28 cellular contexts compared by ENCODE assay signal in the genomic region with DNA sequence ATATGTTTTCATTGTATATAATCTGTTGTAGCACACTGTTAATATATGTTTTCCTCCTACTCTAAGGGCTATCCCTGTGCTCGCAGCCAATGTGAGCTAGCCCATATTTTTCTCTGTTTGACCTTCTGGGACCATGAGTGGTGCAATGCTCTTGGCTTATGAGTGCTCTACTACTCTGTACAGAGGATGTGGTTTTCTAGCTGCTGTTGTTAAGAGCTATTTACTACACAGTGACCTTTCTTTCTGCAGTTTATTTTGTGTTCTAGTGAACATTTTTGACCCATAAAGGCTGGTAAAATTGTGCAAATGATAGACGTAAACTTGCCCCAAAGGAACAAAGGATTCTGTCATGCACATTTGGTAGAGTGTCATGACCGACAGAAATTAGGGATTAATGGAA.
"Had no signal": no experiment of that assay in that cellular context is flagged by ENCODE, and none has a peak within 500 bp of the region (broad histone marks: within the 10 kb centered on the region; RNA-seq: fewer than 3 reads in every experiment).

No MANE protein-coding gene starts in this region.

- H3K27me3 Mint-ChIP-seq: activated CD8-positive, alpha-beta memory T cell treated with anti-CD3 and anti-CD28 coated beads, Interleukin-2, amount 10 ng/mL, durations not matched to agents 7 days and 5 days had no signal

- H3K36me3 Mint-ChIP-seq: activated CD8-positive, alpha-beta memory T cell treated with anti-CD3 and anti-CD28 coated beads, Interleukin-2, amount 10 ng/mL, durations not matched to agents 7 days and 5 days; activated naive CD4-positive, alpha-beta T cell treated with anti-CD3 and anti-CD28 coated beads, Interleukin-2, amount 50 U/mL, for 24 hours; mesothelial cell of epicardium; naive B cell; T-cell had no signal

- H3K27ac Mint-ChIP-seq: activated B cell treated with CpG ODN at 0.5 μM for 24 hours; activated CD8-positive, alpha-beta memory T cell treated with anti-CD3 and anti-CD28 coated beads, Interleukin-2, amount 10 ng/mL, durations not matched to agents 7 days and 5 days; activated CD8-positive, alpha-beta T cell treated with anti-CD3 and anti-CD28 coated beads, Interleukin-2, amount 10 ng/mL, durations not matched to agents 7 days and 5 days; activated naive CD4-positive, alpha-beta T cell treated with anti-CD3 and anti-CD28 coated beads, Interleukin-2, amount 50 U/mL, for 24 hours; activated naive CD8-positive, alpha-beta T cell treated with anti-CD3 and anti-CD28 coated beads, Interleukin-2, amount 50 U/mL, for 24 hours; activated T-helper 2 cell treated with anti-CD3 and anti-CD28 coated beads, Interferon-gamma antibody, Interleukin-2, Interleukin-4, amounts not matched to agents 10 μg/mL and 5 μg/mL and 100 μg/mL, durations not matched to agents 14 hours and 24 hours and 36 hours; mesothelial cell of epicardium; naive B cell; nephron progenitor cell; stimulated activated naive CD8-positive, alpha-beta T cell treated with anti-CD3 and anti-CD28 coated beads, Interleukin-15, Interleukin-2, amounts not matched to agents 100 ng/mL and 50 ng/mL, for 24 hours; T-cell; T-helper 2 cell treated with Interferon-gamma antibody and Interleukin-4, amounts not matched to agents 5 μg/mL and 100 μg/mL, for 36 hours had no signal

- H3K9me3 Mint-ChIP-seq: activated B cell treated with CpG ODN at 0.5 μM for 24 hours; activated naive CD4-positive, alpha-beta T cell treated with anti-CD3 and anti-CD28 coated beads, Interleukin-2, amount 50 U/mL, for 24 hours; activated naive CD8-positive, alpha-beta T cell treated with anti-CD3 and anti-CD28 coated beads, Interleukin-2, amount 50 U/mL, for 24 hours; activated T-helper 2 cell treated with anti-CD3 and anti-CD28 coated beads, Interferon-gamma antibody, Interleukin-2, Interleukin-4, amounts not matched to agents 10 μg/mL and 5 μg/mL and 100 μg/mL, durations not matched to agents 14 hours and 24 hours and 36 hours; mesothelial cell of epicardium; naive B cell; stimulated activated naive CD8-positive, alpha-beta T cell treated with anti-CD3 and anti-CD28 coated beads, Interleukin-15, Interleukin-2, amounts not matched to agents 100 ng/mL and 50 ng/mL, for 24 hours; T-cell; T-helper 2 cell treated with Interferon-gamma antibody and Interleukin-4, amounts not matched to agents 5 μg/mL and 100 μg/mL, for 36 hours had no signal

- H3K9me3 ChIP-seq: esophagus muscularis mucosa, left ventricle myocardium inferior, thoracic aorta, uterus had no signal

- H3K4me1 Mint-ChIP-seq: activated B cell treated with CpG ODN at 0.5 μM for 24 hours; activated CD8-positive, alpha-beta memory T cell treated with anti-CD3 and anti-CD28 coated beads, Interleukin-2, amount 10 ng/mL, durations not matched to agents 7 days and 5 days; activated naive CD4-positive, alpha-beta T cell treated with anti-CD3 and anti-CD28 coated beads, Interleukin-2, amount 50 U/mL, for 24 hours; activated naive CD8-positive, alpha-beta T cell treated with anti-CD3 and anti-CD28 coated beads, Interleukin-2, amount 50 U/mL, for 24 hours; mesothelial cell of epicardium; naive B cell; nephron progenitor cell; T-cell had no signal

- H3K27me3 ChIP-seq: esophagus muscularis mucosa, uterus had no signal

- H3K4me3 Mint-ChIP-seq: activated B cell treated with CpG ODN at 0.5 μM for 24 hours; activated CD8-positive, alpha-beta memory T cell treated with anti-CD3 and anti-CD28 coated beads, Interleukin-2, amount 10 ng/mL, durations not matched to agents 7 days and 5 days; activated CD8-positive, alpha-beta T cell treated with anti-CD3 and anti-CD28 coated beads, Interleukin-2, amount 10 ng/mL, durations not matched to agents 7 days and 5 days; activated naive CD4-positive, alpha-beta T cell treated with anti-CD3 and anti-CD28 coated beads, Interleukin-2, amount 50 U/mL, for 24 hours; activated naive CD8-positive, alpha-beta T cell treated with anti-CD3 and anti-CD28 coated beads, Interleukin-2, amount 50 U/mL, for 24 hours; mesothelial cell of epicardium; naive B cell; nephron progenitor cell; stimulated activated naive CD8-positive, alpha-beta T cell treated with anti-CD3 and anti-CD28 coated beads, Interleukin-15, Interleukin-2, amounts not matched to agents 100 ng/mL and 50 ng/mL, for 24 hours; T-cell; T-helper 2 cell treated with Interferon-gamma antibody and Interleukin-4, amounts not matched to agents 5 μg/mL and 100 μg/mL, for 36 hours had no signal

- ATAC-seq: activated CD8-positive, alpha-beta memory T cell treated with anti-CD3 and anti-CD28 coated beads, Interleukin-2, amount 10 ng/mL, durations not matched to agents 7 days and 5 days; activated CD8-positive, alpha-beta T cell treated with anti-CD3 and anti-CD28 coated beads, Interleukin-2, amount 10 ng/mL, durations not matched to agents 7 days and 5 days; activated naive CD8-positive, alpha-beta T cell treated with anti-CD3 and anti-CD28 coated beads, Interleukin-2, amount 50 U/mL, for 24 hours; T-cell had no signal

- DNase-seq: activated B cell treated with CpG ODN at 0.5 μM for 24 hours; activated CD8-positive, alpha-beta memory T cell treated with anti-CD3 and anti-CD28 coated beads, Interleukin-2, amount 10 ng/mL, durations not matched to agents 7 days and 5 days; activated CD8-positive, alpha-beta T cell treated with anti-CD3 and anti-CD28 coated beads, Interleukin-2, amount 10 ng/mL, durations not matched to agents 7 days and 5 days; activated naive CD8-positive, alpha-beta T cell treated with anti-CD3 and anti-CD28 coated beads, Interleukin-2, amount 50 U/mL, for 24 hours; activated T-cell treated with anti-CD3 and anti-CD28 coated beads, Interleukin-2, amount 50 U/mL, for 48 hours; amygdala; dermis blood vessel endothelial cell; effector CD4-positive, alpha-beta T cell; kidney glomerular epithelial cell; left ventricle myocardium inferior; naive B cell; nephron progenitor cell; nucleus accumbens; right cardiac atrium; stimulated activated CD4-positive, alpha-beta T cell treated with anti-CD3 and anti-CD28 coated beads, Interleukin-2, amount 100 ng/mL, for 48 hours; T-cell; trophoblast cell; uterus had no signal

- FAIRE-seq: colon, frontal cortex had no signal

- H3K4me1 ChIP-seq: esophagus muscularis mucosa, left ventricle myocardium inferior, uterus had no signal

- H3K36me3 ChIP-seq: esophagus muscularis mucosa, left ventricle myocardium inferior, thoracic aorta, uterus had no signal

- H3K27ac ChIP-seq: esophagus muscularis mucosa, left ventricle myocardium inferior, thoracic aorta, uterus had no signal

- H3K4me3 ChIP-seq: esophagus muscularis mucosa, left ventricle myocardium inferior, lung, thoracic aorta, uterus had no signal
